In genomic region chr1:178684542-178685000, GRCh38 we compare ENCODE assay signal across 9 cellular contexts. TPM values are rescaled to one million over a fixed set of nuclear protein-coding genes. Genes with fewer than 3 reads are reported as not detected.
A peak's percentile ranks its signal among the peaks of the same experiment; 100 is the strongest.
DNase-seq lines count a peak whose midpoint lies in the region; ATAC-seq and TF ChIP-seq lines count a peak whose summit lies in the region.
"Had no signal": no experiment of that assay in that cellular context is flagged by ENCODE, and none has a peak within 500 bp of the region (broad histone marks: within the 10 kb centered on the region; RNA-seq: fewer than 3 reads in every experiment).

No MANE protein-coding gene starts in this region.

- no peaks in the 10 kb centered on the region for H3K9me3 ChIP-seq in suprapubic skin
- H3K9me3 ChIP-seq in right cardiac atrium (ENCODE audit: control insufficient read depth, low read length): no peaks in the 10 kb centered on the region

- ATAC-seq in GM21717 (IDR thresholded peaks at IDR 0.05; ENCODE audit: unreplicated experiment): peak; percentile 87
- ATAC-seq in foreskin keratinocyte: peak; percentile 82
- ATAC-seq in right cardiac atrium: no peak

- H3K4me1 ChIP-seq in foreskin keratinocyte (peaks cover 34% of the 10 kb centered on the region), suprapubic skin (no peaks in the 10 kb centered on the region), right cardiac atrium (ENCODE audit: control insufficient read depth, insufficient read depth, low read length) (no peaks in the 10 kb centered on the region)
- H3K4me1 ChIP-seq: parathyroid adenoma had no signal

- no peak overlapping the region for H3K4me3 ChIP-seq in suprapubic skin
- H3K4me3 ChIP-seq in right cardiac atrium (ENCODE audit: low read length): no peak overlapping the region

- H3K27ac ChIP-seq in foreskin keratinocyte (no peak overlapping the region), suprapubic skin (no peak overlapping the region), right cardiac atrium (ENCODE audit: low read length) (no peak overlapping the region)
- H3K27ac ChIP-seq: parathyroid adenoma had no signal

- H3K27me3 ChIP-seq in foreskin keratinocyte (no peaks in the 10 kb centered on the region), suprapubic skin (no peaks in the 10 kb centered on the region), right cardiac atrium (ENCODE audit: control insufficient read depth, insufficient read depth) (no peaks in the 10 kb centered on the region)

- TF ChIP-seq EP300 in suprapubic skin (IDR thresholded peaks at IDR 0.05): no peak

- DNase-seq in EL (peak; percentile 92), LoVo (ENCODE audit: low spot score) (peak; percentile 78), foreskin keratinocyte (peak; percentile 83 to 91), suprapubic skin (ENCODE audit: low spot score in 2 of 2) (no peak), NCI-H524 treated with DMSO at 0.1 percent for 48 hours (lab: John Stamatoyannopoulos, UW) (no peak), OCI-M2 (lab: John Stamatoyannopoulos, UW; ENCODE audit: unreplicated experiment) (no peak), right cardiac atrium (no peak)

- no peak for TF ChIP-seq POLR2A in suprapubic skin (IDR thresholded peaks at IDR 0.05)

- no peaks in the 10 kb centered on the region for H3K36me3 ChIP-seq in suprapubic skin

- 95% methylated on average over 1 of the region's 1 CpG for WGBS in suprapubic skin
- 98% methylated on average over 1 of the region's 1 CpG for WGBS in right cardiac atrium

- TF ChIP-seq CTCF in foreskin keratinocyte (conservative IDR thresholded peaks at IDR 0.05): no peak
- no peak for TF ChIP-seq CTCF in suprapubic skin (IDR thresholded peaks at IDR 0.05)

- intact Hi-C loops in right cardiac atrium (cut with DNase I): no loop called here

RNA-seq across cellular contexts. Expression of gene RALGPS2, which starts 40.5 kb away (rescaled TPM):
- 13.0 and 15.4 TPM in 2 replicates for total RNA-seq in foreskin keratinocyte
- polyA plus RNA-seq in foreskin keratinocyte: 2.8 and 3.1 TPM in 2 replicates
- total RNA-seq in suprapubic skin: 10 to 100 TPM; 16.3 to 47.4 (median 27.8) TPM
- total RNA-seq in right cardiac atrium: 10 to 100 TPM; 12.3 to 16.8 (median 14.9) TPM
- polyA plus RNA-seq in right cardiac atrium: 4.6 TPM

Comparison
In these comparisons a context has a peak if more than half of its experiments do, and no peak if none do; other contexts are left out.
1. DNase-seq: peak in EL (single experiment), LoVo (single experiment) and foreskin keratinocyte (2 of 2); none in suprapubic skin (0 of 2), NCI-H524 treated with DMSO at 0.1 percent for 48 hours (single experiment), OCI-M2 (single experiment) and right cardiac atrium (0 of 3).
2. ATAC-seq: peak in GM21717 (single experiment) and foreskin keratinocyte (single experiment); none in right cardiac atrium (0 of 2).